9 cellular contexts compared by ENCODE assay signal in the genomic region with DNA sequence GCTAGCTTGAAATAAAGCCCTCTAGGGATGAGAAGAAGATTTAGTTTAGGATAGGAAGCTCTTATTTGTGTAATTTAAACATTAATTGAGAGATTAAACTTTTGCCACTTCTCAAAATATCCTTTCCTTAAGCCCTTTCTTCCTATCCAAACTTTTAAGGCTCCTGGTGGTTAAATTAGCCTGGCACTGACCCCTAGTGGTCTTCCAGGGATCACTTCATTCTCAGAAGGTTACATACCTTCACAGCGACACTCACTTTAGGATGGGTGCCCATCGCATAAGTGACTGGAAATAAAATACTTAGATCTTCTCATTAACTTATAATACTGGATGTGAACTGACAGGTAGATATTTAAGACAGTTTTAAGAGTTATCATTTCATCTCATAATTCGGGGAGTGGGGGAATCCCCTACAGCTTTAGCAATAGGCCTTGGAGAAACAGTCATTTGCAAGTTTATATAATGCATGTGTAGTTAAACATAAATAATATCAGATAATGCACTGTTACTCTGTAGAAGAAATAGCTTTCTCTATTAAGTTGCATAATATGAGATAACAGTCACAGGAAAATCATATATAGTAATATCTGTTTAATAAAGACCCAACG. TPM values are rescaled to one million over a fixed set of nuclear protein-coding genes. Genes with fewer than 3 reads are reported as not detected.
DNase-seq lines count a peak whose midpoint lies in the region; ATAC-seq, FAIRE-seq and TF ChIP-seq lines count a peak whose summit lies in the region.
"Had no signal": no experiment of that assay in that cellular context is flagged by ENCODE, and none has a peak within 500 bp of the region (broad histone marks: within the 10 kb centered on the region; RNA-seq: fewer than 3 reads in every experiment).

No MANE protein-coding gene starts in this region.

- H3K4me1 Mint-ChIP-seq in activated CD8-positive, alpha-beta memory T cell treated with anti-CD3 and anti-CD28 coated beads, Interleukin-2, amount 10 ng/mL, durations not matched to agents 7 days and 5 days: peaks cover 19% of the 10 kb centered on the region
- peaks cover 28% of the 10 kb centered on the region for H3K4me1 Mint-ChIP-seq in activated T-helper 2 cell treated with anti-CD3 and anti-CD28 coated beads, Interferon-gamma antibody, Interleukin-2, Interleukin-4, amounts not matched to agents 10 μg/mL and 5 μg/mL and 100 μg/mL, durations not matched to agents 14 hours and 24 hours and 36 hours (ENCODE audit: low read depth)

- CTCF ChIA-PET in activated CD8-positive, alpha-beta memory T cell treated with anti-CD3 and anti-CD28 coated beads, Interleukin-2, amount 10 ng/mL, durations not matched to agents 7 days and 5 days (lab: Charles Lee): interaction anchor here (0.9 to 2.5 kb wide), 12 partner anchors 9 to 435 kb away, joined by 3 to 18 read pairs (median 5); a partner anchor contains a TSS

- H3K36me3 Mint-ChIP-seq in activated CD8-positive, alpha-beta memory T cell treated with anti-CD3 and anti-CD28 coated beads, Interleukin-2, amount 10 ng/mL, durations not matched to agents 7 days and 5 days: peaks cover 2% of the 10 kb centered on the region
- no peaks in the 10 kb centered on the region for H3K36me3 Mint-ChIP-seq in activated T-helper 2 cell treated with anti-CD3 and anti-CD28 coated beads, Interferon-gamma antibody, Interleukin-2, Interleukin-4, amounts not matched to agents 10 μg/mL and 5 μg/mL and 100 μg/mL, durations not matched to agents 14 hours and 24 hours and 36 hours (ENCODE audit: low read depth)

- peak; percentile 15 for FAIRE-seq in H54 (lab: Jason Lieb, UNC)

- peak; percentile 40 for ATAC-seq in activated CD8-positive, alpha-beta memory T cell treated with anti-CD3 and anti-CD28 coated beads, Interleukin-2, amount 10 ng/mL, durations not matched to agents 7 days and 5 days
- ATAC-seq in SK-N-SH treated with all-trans-retinoic acid at 6 μM for 48 hours: peak; percentile 93

- H3K9me3 Mint-ChIP-seq in activated CD8-positive, alpha-beta memory T cell treated with anti-CD3 and anti-CD28 coated beads, Interleukin-2, amount 10 ng/mL, durations not matched to agents 7 days and 5 days (ENCODE audit: low read depth): no peaks in the 10 kb centered on the region
- no peaks in the 10 kb centered on the region for H3K9me3 Mint-ChIP-seq in activated T-helper 2 cell treated with anti-CD3 and anti-CD28 coated beads, Interferon-gamma antibody, Interleukin-2, Interleukin-4, amounts not matched to agents 10 μg/mL and 5 μg/mL and 100 μg/mL, durations not matched to agents 14 hours and 24 hours and 36 hours

- intact Hi-C loops in activated T-helper 2 cell treated with anti-CD3 and anti-CD28 coated beads, Interferon-gamma antibody, Interleukin-2, Interleukin-4, amounts not matched to agents 10 μg/mL and 5 μg/mL and 100 μg/mL, durations not matched to agents 14 hours and 24 hours and 36 hours (cut with micrococcal nuclease): loop anchor here (2.0 to 5.0 kb wide), 2 partner anchors 404 to 543 kb away; no protein-coding TSS in a partner anchor

- DNase-seq in activated CD8-positive, alpha-beta memory T cell treated with anti-CD3 and anti-CD28 coated beads, Interleukin-2, amount 10 ng/mL, durations not matched to agents 7 days and 5 days: no peak
- DNase-seq in activated CD8-positive, alpha-beta memory T cell treated with anti-CD3 and anti-CD28 coated beads, Interleukin-2, amount 50 U/mL, for 4 hours: no peak
- peak; percentile 39 for DNase-seq in H54 (ENCODE audit: insufficient read length, low spot score)
- DNase-seq in LHCN-M2 (ENCODE audit: low read depth): peak; percentile 58
- peak; percentile 66 for DNase-seq in fibroblast of peridontal ligament (ENCODE audit: extremely low read depth)
- DNase-seq in putamen (ENCODE audit: low spot score): peak; percentile 22
- no peak for DNase-seq in activated T-helper 2 cell treated with anti-CD3 and anti-CD28 coated beads, Interferon-gamma antibody, Interleukin-2, Interleukin-4, amounts not matched to agents 10 μg/mL and 5 μg/mL and 100 μg/mL, durations not matched to agents 14 hours and 24 hours and 36 hours (ENCODE audit: low spot score)

- no peak overlapping the region for H3K27ac Mint-ChIP-seq in activated CD8-positive, alpha-beta memory T cell treated with anti-CD3 and anti-CD28 coated beads, Interleukin-2, amount 10 ng/mL, durations not matched to agents 7 days and 5 days
- H3K27ac Mint-ChIP-seq in activated T-helper 2 cell treated with anti-CD3 and anti-CD28 coated beads, Interferon-gamma antibody, Interleukin-2, Interleukin-4, amounts not matched to agents 10 μg/mL and 5 μg/mL and 100 μg/mL, durations not matched to agents 14 hours and 24 hours and 36 hours: no peak overlapping the region

- peaks cover 73% of the 10 kb centered on the region for H3K27me3 Mint-ChIP-seq in activated CD8-positive, alpha-beta memory T cell treated with anti-CD3 and anti-CD28 coated beads, Interleukin-2, amount 10 ng/mL, durations not matched to agents 7 days and 5 days
- peaks cover 73% of the 10 kb centered on the region for H3K27me3 Mint-ChIP-seq in activated T-helper 2 cell treated with anti-CD3 and anti-CD28 coated beads, Interferon-gamma antibody, Interleukin-2, Interleukin-4, amounts not matched to agents 10 μg/mL and 5 μg/mL and 100 μg/mL, durations not matched to agents 14 hours and 24 hours and 36 hours (ENCODE audit: low read depth)

- no peak for TF ChIP-seq POLR2A in H54 (IDR thresholded peaks at IDR 0.05; ENCODE audit: low read depth, low read length)

- H3K4me3 Mint-ChIP-seq in activated CD8-positive, alpha-beta memory T cell treated with anti-CD3 and anti-CD28 coated beads, Interleukin-2, amount 10 ng/mL, durations not matched to agents 7 days and 5 days: no peak overlapping the region
- no peak overlapping the region for H3K4me3 Mint-ChIP-seq in activated T-helper 2 cell treated with anti-CD3 and anti-CD28 coated beads, Interferon-gamma antibody, Interleukin-2, Interleukin-4, amounts not matched to agents 10 μg/mL and 5 μg/mL and 100 μg/mL, durations not matched to agents 14 hours and 24 hours and 36 hours (ENCODE audit: low read depth)

TF ChIP-seq in SK-N-SH treated with all-trans-retinoic acid at 6 μM for 48 hours, 23 proteins besides CTCF, POLR2A, EP300 and RAD21:
- TF ChIP-seq TCF4 (CRISPR knock-in tag; IDR thresholded peaks at IDR 0.05; ENCODE audit: borderline replicate concordance): no peak
- no peak for TF ChIP-seq RARB (CRISPR knock-in tag; IDR thresholded peaks at IDR 0.05)
- no peak for TF ChIP-seq ESRRG (CRISPR knock-in tag; IDR thresholded peaks at IDR 0.05)
- TF ChIP-seq TOX (CRISPR knock-in tag; IDR thresholded peaks at IDR 0.05; ENCODE audit: borderline replicate concordance): 0 out of 2 replicates have a peak, but pooled peaks have one; percentile 14
- no peak for TF ChIP-seq ZNF8 (CRISPR knock-in tag; IDR thresholded peaks at IDR 0.05)

RNA-seq across cellular contexts. Expression of a gene that starts 7.4 kb away (rescaled TPM):
- under 1 TPM in 1 of 2 experiments, not detected in 1; 0.42 TPM for total RNA-seq in activated CD8-positive, alpha-beta memory T cell treated with anti-CD3 and anti-CD28 coated beads, Interleukin-2, amount 10 ng/mL, durations not matched to agents 7 days and 5 days
- 0.13 TPM in 1 of 2 replicates, not detected in the other for total RNA-seq in LHCN-M2 (2014; rRNA removed)
- polyA plus RNA-seq in LHCN-M2 (2012): 0.19 TPM
- total RNA-seq in activated T-helper 2 cell treated with anti-CD3 and anti-CD28 coated beads, Interferon-gamma antibody, Interleukin-2, Interleukin-4, amounts not matched to agents 10 μg/mL and 5 μg/mL and 100 μg/mL, durations not matched to agents 14 hours and 24 hours and 36 hours: 0.05 TPM in 1 of 2 replicates, not detected in the other
- polyA plus RNA-seq: esophagus had no signal

RNA-seq across cellular contexts. Expression of a gene that starts 22.2 kb away (rescaled TPM):
- 1 to 10 TPM in 1 of 2 experiments, under 1 TPM in 1; 0.55 to 2.5 TPM for total RNA-seq in activated CD8-positive, alpha-beta memory T cell treated with anti-CD3 and anti-CD28 coated beads, Interleukin-2, amount 10 ng/mL, durations not matched to agents 7 days and 5 days
- total RNA-seq in LHCN-M2 (2014; rRNA removed): 11.1 and 12.7 TPM in 2 replicates
- 10.4 TPM for polyA plus RNA-seq in LHCN-M2 (2012)
- total RNA-seq in activated T-helper 2 cell treated with anti-CD3 and anti-CD28 coated beads, Interferon-gamma antibody, Interleukin-2, Interleukin-4, amounts not matched to agents 10 μg/mL and 5 μg/mL and 100 μg/mL, durations not matched to agents 14 hours and 24 hours and 36 hours: 2.4 and 2.5 TPM in 2 replicates

Comparison
In these comparisons a context has a peak if more than half of its experiments do, and no peak if none do; other contexts are left out.
1. DNase-seq: peak in H54 (single experiment), LHCN-M2 (single experiment), fibroblast of peridontal ligament (single experiment) and putamen (single experiment); none in activated CD8-positive, alpha-beta memory T cell treated with anti-CD3 and anti-CD28 coated beads, Interleukin-2, amount 10 ng/mL, durations not matched to agents 7 days and 5 days (single experiment), activated CD8-positive, alpha-beta memory T cell treated with anti-CD3 and anti-CD28 coated beads, Interleukin-2, amount 50 U/mL, for 4 hours (single experiment) and activated T-helper 2 cell treated with anti-CD3 and anti-CD28 coated beads, Interferon-gamma antibody, Interleukin-2, Interleukin-4, amounts not matched to agents 10 μg/mL and 5 μg/mL and 100 μg/mL, durations not matched to agents 14 hours and 24 hours and 36 hours (single experiment).